Comparison of ENCODE assay signal across 8 cellular contexts in the genomic region with DNA sequence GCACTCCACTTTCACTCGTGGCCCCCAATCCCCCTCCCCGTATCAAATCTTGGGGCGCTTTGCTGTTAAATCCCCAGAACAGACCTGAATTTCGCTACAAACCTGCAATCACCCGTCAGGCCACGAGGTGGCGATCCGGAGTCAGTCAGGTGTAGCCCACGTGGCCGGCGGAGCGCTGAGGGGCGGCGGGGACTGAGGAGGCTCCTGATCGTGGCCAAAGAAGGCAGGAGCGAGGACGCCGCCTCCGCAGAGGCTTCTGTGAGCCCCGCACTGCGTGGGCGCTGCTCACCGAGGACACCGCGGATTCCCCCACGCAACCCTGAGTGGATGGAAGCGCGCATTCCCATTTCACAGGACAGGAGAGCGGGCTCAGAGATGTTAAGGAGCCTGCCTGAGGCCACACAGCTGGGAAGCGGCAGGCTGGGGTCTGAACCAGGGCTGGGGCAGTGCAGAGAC.
DNase-seq lines count a peak whose midpoint lies in the region; ATAC-seq, FAIRE-seq and TF ChIP-seq lines count a peak whose summit lies in the region.

No MANE protein-coding gene starts in this region.

- peak overlapping the region in 4 of 5 donors; percentile 42 to 78 (median 64) for H3K4me3 Mint-ChIP-seq in immature natural killer cell

- TF ChIP-seq POLR2A in A549 (IDR thresholded peaks at IDR 0.05; ENCODE audit: low read length) (no peak), K562 (conservative IDR thresholded peaks at IDR 0.05) (no peak)

- H3K27me3 Mint-ChIP-seq in immature natural killer cell (ENCODE audit: low read depth in 3 of 3), result peaks cover 10 to 18% (median 16%) of the 10 kb centered on the region in 3 donors

- no peak overlapping the region for H3K27ac Mint-ChIP-seq in immature natural killer cell

- H3K36me3 ChIP-seq in K562 (ENCODE audit: control insufficient read depth, insufficient read depth, low read length), result no peaks in the 10 kb centered on the region

- H3K9ac ChIP-seq in K562 (ENCODE audit: insufficient read depth in 1 of 2, low read depth in 2 of 2, low read length in 2 of 2), result peak overlapping the region in 1 of 2 experiments; percentile 75; a peak in 1 of 4 replicates

- ATAC-seq in A549 (peak; percentile 48 to 82), GM18520 (IDR thresholded peaks at IDR 0.05; ENCODE audit: unreplicated experiment) (peak; percentile 46), K562 (peak; percentile 82), HG02973 (IDR thresholded peaks at IDR 0.05; ENCODE audit: unreplicated experiment) (no peak)

- peak; percentile 71 to 84 for DNase-seq in A549 (ENCODE audit: low read depth in 1 of 2, low spot score in 1 of 2)
- DNase-seq in NCI-H2029 (lab: John Stamatoyannopoulos, UW), result peak; percentile 68
- DNase-seq in UCSD-AML1 (lab: John Stamatoyannopoulos, UW; ENCODE audit: unreplicated experiment), result peak; percentile 75
- peak; percentile 82 to 89 (median 86) for DNase-seq in K562 (ENCODE audit: extremely low read depth in 1 of 4, low spot score in 3 of 4)
- DNase-seq in immature natural killer cell, result peak; percentile 77 to 81 (median 78)
- peak; percentile 83 for DNase-seq in stimulated activated CD4-positive, alpha-beta T cell treated with anti-CD3 and anti-CD28 coated beads, Interleukin-12 subunit alpha, Interleukin-12 subunit beta, amount 100 ng/mL, for 4 hours

- peak overlapping the region; percentile 56 to 75; a peak in 5 of 6 replicates for H3K27ac ChIP-seq in A549
- no peak overlapping the region for H3K27ac ChIP-seq in K562 (ENCODE audit: extremely low read depth, low read depth, low read length)

- no peaks in the 10 kb centered on the region for H3K36me3 Mint-ChIP-seq in immature natural killer cell

- peak; percentile 80 for TF ChIP-seq CTCF in A549 (IDR thresholded peaks at IDR 0.05)
- peak; percentile 80 to 90 (median 87) for TF ChIP-seq CTCF in K562 (IDR thresholded peaks at IDR 0.05 in 2 of 3, conservative IDR thresholded peaks at IDR 0.05 in 1 of 3; ENCODE audit: insufficient read depth in 2 of 3, low read depth in 1 of 3, low read length in 3 of 3)

- no peaks in the 10 kb centered on the region for H3K9me1 ChIP-seq in K562 (ENCODE audit: control insufficient read depth, insufficient read depth, low read length)

- no peak for TF ChIP-seq EP300 in A549 (IDR thresholded peaks at IDR 0.05)
- TF ChIP-seq EP300 in K562 (IDR thresholded peaks at IDR 0.05; ENCODE audit: low read length), result no peak

- H4K20me1 ChIP-seq in K562 (replicated peaks; ENCODE audit: control insufficient read depth, insufficient read depth, low read length), result peaks cover 29% of the 10 kb centered on the region

- in situ Hi-C loops in K562 (cut with MboI), result loop anchor here (5.0 kb wide), 1 partner anchor 67 kb away; no protein-coding TSS in a partner anchor

- POLR2A ChIA-PET in A549 (lab: Yijun Ruan, JAX), result interaction anchor here (1.8 kb wide), 1 partner anchor 76 kb away, joined by 6 read pairs; no protein-coding TSS in a partner anchor
- POLR2A ChIA-PET in K562 (lab: Yijun Ruan, JAX), result interaction anchor here (0.6 to 1.9 kb wide), 8 partner anchors 8 to 1847 kb away, joined by 3 to 10 read pairs (median 4); no protein-coding TSS in a partner anchor

- no peaks in the 10 kb centered on the region for H3K79me2 ChIP-seq in K562 (ENCODE audit: control insufficient read depth, insufficient read depth, low read length)

- CTCF ChIA-PET in A549 (lab: Yijun Ruan, JAX), result interaction anchor here (0.7 to 11.0 kb wide), 41 partner anchors 10 to 214 kb away, joined by 3 to 338 read pairs (median 6); a partner anchor contains a TSS
- CTCF ChIA-PET in K562 (lab: Yijun Ruan, JAX; ENCODE audit: low intra/inter-chr PET ratio), result interaction anchor here (1.0 to 3.7 kb wide), 3 partner anchors 68 to 80 kb away, joined by 4 to 43 read pairs (median 4); no protein-coding TSS in a partner anchor

- intact Hi-C loops in K562 (cut with micrococcal nuclease), result loop anchor here (1.0 kb wide), 1 partner anchor 76 kb away; no protein-coding TSS in a partner anchor

- TF ChIP-seq RAD21 in A549 (conservative IDR thresholded peaks at IDR 0.05 in 1 of 2, IDR thresholded peaks at IDR 0.05 in 1 of 2) (peak; percentile 60 to 64; a peak in 4 of 5 replicates), K562 (CRISPR knock-in tag; conservative IDR thresholded peaks at IDR 0.05 in 1 of 2, IDR thresholded peaks at IDR 0.05 in 1 of 2) (peak; percentile 57 to 74)

- peak overlapping the region; percentile 26 for H3K4me3 ChIP-seq in A549
- H3K4me3 ChIP-seq in K562, result no peak overlapping the region; the same call in 1 of the 2 replicates

- no TSS peak for BruUV-seq in K562 (replicated peaks; lab: Mats Ljungman, UMichigan)

- 8% methylated on average over 30 of the region's 30 CpGs for WGBS in A549 (ENCODE audit: missing lambda C conversion rate)
- 5% methylated on average over 26 of the region's 30 CpGs for WGBS in K562 (ENCODE audit: insufficient coverage, low coverage, missing lambda C conversion rate)

- H3K4me2 ChIP-seq in A549 (peak overlapping the region; percentile 89), K562 (ENCODE audit: insufficient read depth, low read length) (peak overlapping the region; percentile 48)

- H3K4me1 Mint-ChIP-seq in immature natural killer cell, result peaks cover 7 to 9% of the 10 kb centered on the region in 2 donors

- H3K9me3 Mint-ChIP-seq in immature natural killer cell, result no peaks in the 10 kb centered on the region

- H3K4me1 ChIP-seq in A549, result peaks cover 12% of the 10 kb centered on the region
- peaks cover 16 to 31% of the 10 kb centered on the region in 2 experiments; a peak in 4 of 5 replicates for H3K4me1 ChIP-seq in K562 (replicated peaks in 1 of 2; ENCODE audit: control insufficient read depth in 2 of 2, insufficient read depth in 2 of 2, low read length in 2 of 2)

- H2AFZ ChIP-seq in K562 (ENCODE audit: low read depth, low read length), result peak overlapping the region; percentile 86

- H3K9me3 ChIP-seq in A549 (no peaks in the 10 kb centered on the region), K562 (replicated peaks; ENCODE audit: control insufficient read depth, insufficient read depth, low read depth, low read length) (no peaks in the 10 kb centered on the region)

- peaks cover 4 to 26% of the 10 kb centered on the region in 2 experiments; a peak in 2 of 5 replicates for H3K27me3 ChIP-seq in K562 (ENCODE audit: control insufficient read depth in 2 of 2, insufficient read depth in 2 of 2, low read length in 2 of 2)

- FAIRE-seq in A549 (lab: Jason Lieb, UNC) (no peak), K562 (lab: Jason Lieb, UNC) (peak; percentile 87)

TF ChIP-seq in A549, 52 proteins besides CTCF, POLR2A, EP300 and RAD21 (continues in another document):
- TF ChIP-seq SMC3 (IDR thresholded peaks at IDR 0.05) (peak; percentile 81), ZFP36 (IDR thresholded peaks at IDR 0.05; ENCODE audit: borderline replicate concordance, partially characterized antibody) (peak; percentile 89), HDAC2 (IDR thresholded peaks at IDR 0.05) (peak; percentile 50; the same call in 1 of the 2 replicates), NPAS2 (CRISPR knock-in tag; IDR thresholded peaks at IDR 0.05; ENCODE audit: borderline replicate concordance) (0 out of 2 replicates have a peak, but pooled peaks have one; percentile 30), KDM1A (IDR thresholded peaks at IDR 0.05; ENCODE audit: low read depth) (peak; percentile 80; the same call in 1 of the 2 replicates)
- TF ChIP-seq, protein P1, sequence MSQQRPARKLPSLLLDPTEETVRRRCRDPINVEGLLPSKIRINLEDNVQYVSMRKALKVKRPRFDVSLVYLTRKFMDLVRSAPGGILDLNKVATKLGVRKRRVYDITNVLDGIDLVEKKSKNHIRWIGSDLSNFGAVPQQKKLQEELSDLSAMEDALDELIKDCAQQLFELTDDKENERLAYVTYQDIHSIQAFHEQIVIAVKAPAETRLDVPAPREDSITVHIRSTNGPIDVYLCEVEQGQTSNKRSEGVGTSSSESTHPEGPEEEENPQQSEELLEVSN (IDR thresholded peaks at IDR 0.05; ENCODE audit: borderline replicate concordance, low read depth), result peak; percentile 94
- TF ChIP-seq, protein P2, sequence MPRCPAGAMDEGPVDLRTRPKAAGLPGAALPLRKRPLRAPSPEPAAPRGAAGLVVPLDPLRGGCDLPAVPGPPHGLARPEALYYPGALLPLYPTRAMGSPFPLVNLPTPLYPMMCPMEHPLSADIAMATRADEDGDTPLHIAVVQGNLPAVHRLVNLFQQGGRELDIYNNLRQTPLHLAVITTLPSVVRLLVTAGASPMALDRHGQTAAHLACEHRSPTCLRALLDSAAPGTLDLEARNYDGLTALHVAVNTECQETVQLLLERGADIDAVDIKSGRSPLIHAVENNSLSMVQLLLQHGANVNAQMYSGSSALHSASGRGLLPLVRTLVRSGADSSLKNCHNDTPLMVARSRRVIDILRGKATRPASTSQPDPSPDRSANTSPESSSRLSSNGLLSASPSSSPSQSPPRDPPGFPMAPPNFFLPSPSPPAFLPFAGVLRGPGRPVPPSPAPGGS (IDR thresholded peaks at IDR 0.05), result no peak

TF ChIP-seq in K562, 482 proteins besides CTCF, POLR2A, EP300 and RAD21 (continues in another document):
- peak in 1 of 2 experiments; percentile 87; a peak in 2 of 4 replicates for TF ChIP-seq KDM1A (IDR thresholded peaks at IDR 0.05)
- TF ChIP-seq, protein P3, sequence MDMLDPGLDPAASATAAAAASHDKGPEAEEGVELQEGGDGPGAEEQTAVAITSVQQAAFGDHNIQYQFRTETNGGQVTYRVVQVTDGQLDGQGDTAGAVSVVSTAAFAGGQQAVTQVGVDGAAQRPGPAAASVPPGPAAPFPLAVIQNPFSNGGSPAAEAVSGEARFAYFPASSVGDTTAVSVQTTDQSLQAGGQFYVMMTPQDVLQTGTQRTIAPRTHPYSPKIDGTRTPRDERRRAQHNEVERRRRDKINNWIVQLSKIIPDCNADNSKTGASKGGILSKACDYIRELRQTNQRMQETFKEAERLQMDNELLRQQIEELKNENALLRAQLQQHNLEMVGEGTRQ (CRISPR knock-in tag; IDR thresholded peaks at IDR 0.05), result peak; percentile 92
- peak; percentile 96 for TF ChIP-seq BHLHE40 (IDR thresholded peaks at IDR 0.05; ENCODE audit: low read length)
- TF ChIP-seq BCOR (IDR thresholded peaks at IDR 0.05), result peak; percentile 97
- TF ChIP-seq SMARCA5 (IDR thresholded peaks at IDR 0.05), result peak; percentile 94
- no peak for TF ChIP-seq HDAC3 (IDR thresholded peaks at IDR 0.05; ENCODE audit: borderline replicate concordance, partially characterized antibody)
- peak; percentile 100 for TF ChIP-seq BRD9 (IDR thresholded peaks at IDR 0.05; ENCODE audit: low read depth, partially characterized antibody)
